Comparison of ENCODE assay signal across 11 cellular contexts in genomic region chr18:12283256-12283655, GRCh38. TPM values are rescaled to one million over a fixed set of nuclear protein-coding genes. Genes with fewer than 3 reads are reported as not detected.
DNase-seq lines count a peak whose midpoint lies in the region; ATAC-seq and TF ChIP-seq lines count a peak whose summit lies in the region.
"Had no signal": no experiment of that assay in that cellular context is flagged by ENCODE, and none has a peak within 500 bp of the region (broad histone marks: within the 10 kb centered on the region; RNA-seq: fewer than 3 reads in every experiment).

No MANE protein-coding gene starts in this region.

- H3K9me3 Mint-ChIP-seq in stimulated activated memory B cell treated with anti-CD40 and anti-IgM and Interleukin-4, amounts not matched to agents 10 μg/mL and 1 μg/mL and 100 μg/mL, for 72 hours, result no peaks in the 10 kb centered on the region
- H3K9me3 Mint-ChIP-seq: IgD-negative memory B cell had no signal

- BruUV-seq in PC-3 (replicated peaks; lab: Mats Ljungman, UMichigan), result no TSS peak

- no peaks in the 10 kb centered on the region for H3K9me3 ChIP-seq in PC-3 (ENCODE audit: low read length)
- H3K9me3 ChIP-seq in ascending aorta, result no peaks in the 10 kb centered on the region

- no peak overlapping the region for H3K4me3 ChIP-seq in PC-3 (ENCODE audit: low read length)
- no peak overlapping the region for H3K4me3 ChIP-seq in skeletal muscle cell (ENCODE audit: low read depth, low read length)
- H3K4me3 ChIP-seq in ascending aorta, result no peak overlapping the region

- H3K36me3 Mint-ChIP-seq in stimulated activated memory B cell treated with anti-CD40 and anti-IgM and Interleukin-4, amounts not matched to agents 10 μg/mL and 1 μg/mL and 100 μg/mL, for 72 hours, result no peaks in the 10 kb centered on the region
- H3K36me3 Mint-ChIP-seq: IgD-negative memory B cell had no signal

- H3K4me1 Mint-ChIP-seq in stimulated activated memory B cell treated with anti-CD40 and anti-IgM and Interleukin-4, amounts not matched to agents 10 μg/mL and 1 μg/mL and 100 μg/mL, for 72 hours, result peaks cover 4% of the 10 kb centered on the region
- H3K4me1 Mint-ChIP-seq: IgD-negative memory B cell had no signal

- H3K4me3 Mint-ChIP-seq in stimulated activated memory B cell treated with anti-CD40 and anti-IgM and Interleukin-4, amounts not matched to agents 10 μg/mL and 1 μg/mL and 100 μg/mL, for 72 hours, result no peak overlapping the region
- H3K4me3 Mint-ChIP-seq: B cell had no signal

- no peaks in the 10 kb centered on the region for H3K36me3 ChIP-seq in PC-3 (ENCODE audit: low read depth, low read length)
- H3K36me3 ChIP-seq in ascending aorta, result no peaks in the 10 kb centered on the region

- peak overlapping the region; percentile 17; the same call in 1 of the 2 replicates for H2AFZ ChIP-seq in PC-3 (ENCODE audit: low read length)

- no peaks in the 10 kb centered on the region for H3F3A ChIP-seq in PC-3 (ENCODE audit: low read length, unreplicated experiment)

- peak; percentile 21 for ATAC-seq in PC-3
- no peak for ATAC-seq in stimulated activated memory B cell treated with anti-CD40 and anti-IgM and Interleukin-4, amounts not matched to agents 10 μg/mL and 1 μg/mL and 100 μg/mL, for 72 hours

- H3K4me2 ChIP-seq in PC-3 (ENCODE audit: low read length), result peak overlapping the region; percentile 23

- H3K9me2 ChIP-seq in PC-3 (replicated peaks; ENCODE audit: low read length), result no peaks in the 10 kb centered on the region

- peak overlapping the region; percentile 33 for H3K27ac ChIP-seq in PC-3 (ENCODE audit: low read length)
- peak overlapping the region; percentile 95 for H3K27ac ChIP-seq in epithelial cell of prostate
- H3K27ac ChIP-seq in ascending aorta, result no peak overlapping the region

- TF ChIP-seq CTCF in PC-3 (conservative IDR thresholded peaks at IDR 0.05; ENCODE audit: low read depth, low read length) (peak; percentile 70), ascending aorta (IDR thresholded peaks at IDR 0.05) (no peak)

- peak; percentile 28 for DNase-seq in NCI-H82 (lab: John Stamatoyannopoulos, UW)
- DNase-seq in NCI-H82 treated with DMSO at 0.1 percent for 48 hours (lab: John Stamatoyannopoulos, UW; ENCODE audit: unreplicated experiment), result no peak
- DNase-seq in PC-3, result peak; percentile 86
- peak; percentile 89 for DNase-seq in epithelial cell of prostate (ENCODE audit: low read depth, low spot score)
- DNase-seq in skeletal muscle cell (ENCODE audit: low read depth), result peak; percentile 26
- no peak for DNase-seq in ascending aorta (ENCODE audit: low spot score in 2 of 2)
- no peak for DNase-seq in NOMO-1 (lab: John Stamatoyannopoulos, UW; ENCODE audit: unreplicated experiment in 2 of 2)
- DNase-seq: activated CD4-positive, alpha-beta T cell treated with anti-CD3 and anti-CD28 coated beads, Interleukin-2, amount 50 U/mL, for 4 hours had no signal

- POLR2A ChIA-PET in PC-3 (lab: Charles Lee; ENCODE audit: unreplicated experiment), result interaction anchor here (1.8 kb wide), 1 partner anchor 94 kb away, joined by 12 read pairs; the partner anchor contains the start of gene AFG3L2

- no peaks in the 10 kb centered on the region for H3K79me2 ChIP-seq in PC-3 (ENCODE audit: low read length)

- H3K4me1 ChIP-seq in PC-3 (ENCODE audit: insufficient read depth, low read length) (peaks cover 39% of the 10 kb centered on the region), ascending aorta (peaks cover 0 to 15% of the 10 kb centered on the region in 2 donors)

- no peaks in the 10 kb centered on the region for H4K20me1 ChIP-seq in PC-3 (ENCODE audit: low read length)

- H3K27me3 ChIP-seq in PC-3 (ENCODE audit: low read length) (no peaks in the 10 kb centered on the region), ascending aorta (no peaks in the 10 kb centered on the region)

- H3K27ac Mint-ChIP-seq in stimulated activated memory B cell treated with anti-CD40 and anti-IgM and Interleukin-4, amounts not matched to agents 10 μg/mL and 1 μg/mL and 100 μg/mL, for 72 hours, result no peak overlapping the region
- H3K27ac Mint-ChIP-seq: B cell, IgD-negative memory B cell had no signal

- intact Hi-C loops in PC-3 (cut with micrococcal nuclease) (loop anchor here (2.0 to 5.0 kb wide), 2 partner anchors 54 to 94 kb away; partner anchors contain the start of gene AFG3L2), ascending aorta (cut with DNase I) (loop anchor here (10.0 kb wide), 1 partner anchor 1222 kb away; no protein-coding TSS in a partner anchor)

- no peak overlapping the region for H3K9ac ChIP-seq in PC-3 (ENCODE audit: low read length)

- peaks cover 70% of the 10 kb centered on the region for H3K27me3 Mint-ChIP-seq in stimulated activated memory B cell treated with anti-CD40 and anti-IgM and Interleukin-4, amounts not matched to agents 10 μg/mL and 1 μg/mL and 100 μg/mL, for 72 hours

- CTCF ChIA-PET in PC-3 (lab: Charles Lee), result interaction anchor here (0.8 to 1.6 kb wide), 3 partner anchors 11 to 26 kb away, joined by 3 to 23 read pairs (median 6); no protein-coding TSS in a partner anchor

RNA-seq across cellular contexts. Expression of gene TUBB6, which starts 24.8 kb away (rescaled TPM):
- 191 and 232 TPM in 2 replicates for total RNA-seq in PC-3 (2014; rRNA removed)
- 800 TPM for total RNA-seq in ascending aorta

RNA-seq across cellular contexts. Expression of gene CIDEA, which starts 29.1 kb away (rescaled TPM):
- total RNA-seq in PC-3 (2014; rRNA removed), result not detected in 2 replicates
- total RNA-seq in ascending aorta, result not detected
- total RNA-seq: B cell had no signal

Comparison
In these comparisons a context has a peak if more than half of its experiments do, and no peak if none do; other contexts are left out.
1. DNase-seq: peak in NCI-H82 (single experiment), PC-3 (single experiment), epithelial cell of prostate (single experiment) and skeletal muscle cell (single experiment); none in NCI-H82 treated with DMSO at 0.1 percent for 48 hours (single experiment), ascending aorta (0 of 2) and NOMO-1 (0 of 2).
2. H3K27ac ChIP-seq: peak in PC-3 (single experiment) and epithelial cell of prostate (single experiment); none in ascending aorta (0 of 2).